20 cellular contexts compared by ENCODE assay signal in genomic region chr3:176633511-176633910, GRCh38.
A peak's percentile ranks its signal among the peaks of the same experiment; 100 is the strongest.
DNase-seq lines count a peak whose midpoint lies in the region; ATAC-seq and TF ChIP-seq lines count a peak whose summit lies in the region.
"Had no signal": no experiment of that assay in that cellular context is flagged by ENCODE, and none has a peak within 500 bp of the region (broad histone marks: within the 10 kb centered on the region; RNA-seq: fewer than 3 reads in every experiment).

No MANE protein-coding gene starts in this region.

- ATAC-seq in WTC11, result peak; percentile 100
- no peak for ATAC-seq in GM18517 (IDR thresholded peaks at IDR 0.05; ENCODE audit: unreplicated experiment)
- ATAC-seq: activated CD4-positive, CD25-positive, alpha-beta regulatory T cell treated with anti-CD3 and anti-CD28 coated beads, Interleukin-2, amount 50 U/mL, for 24 hours; activated naive CD8-positive, alpha-beta T cell treated with anti-CD3 and anti-CD28 coated beads, Interleukin-2, amount 50 U/mL, for 24 hours had no signal

- no peak overlapping the region for H3K4me3 ChIP-seq in Caco-2 (ENCODE audit: low read depth, low read length)
- H3K4me3 ChIP-seq: PC-9, SJSA1 had no signal

- H3K36me3 Mint-ChIP-seq in Caco-2 (ENCODE audit: insufficient read depth, unreplicated experiment), result no peaks in the 10 kb centered on the region
- H3K36me3 Mint-ChIP-seq in WTC11, result no peaks in the 10 kb centered on the region
- H3K36me3 Mint-ChIP-seq: naive B cell, type B pancreatic cell had no signal

- H3K4me3 Mint-ChIP-seq in Caco-2 (ENCODE audit: unreplicated experiment) (no peak overlapping the region), WTC11 (no peak overlapping the region)
- H3K4me3 Mint-ChIP-seq: activated naive CD8-positive, alpha-beta T cell treated with anti-CD3 and anti-CD28 coated beads, Interleukin-2, amount 50 U/mL, for 24 hours; naive B cell; stimulated activated naive CD8-positive, alpha-beta T cell treated with anti-CD3 and anti-CD28 coated beads, Interleukin-15, Interleukin-2, amounts not matched to agents 100 ng/mL and 50 ng/mL, for 24 hours; type B pancreatic cell had no signal

- no peaks in the 10 kb centered on the region for H3K36me3 ChIP-seq in Caco-2 (ENCODE audit: control insufficient read depth, insufficient read depth, low read length)
- H3K36me3 ChIP-seq: SJSA1 had no signal

- POLR2A ChIA-PET in Caco-2 (lab: Charles Lee), result no interaction called here
- POLR2A ChIA-PET in HEK293T (lab: Yijun Ruan, JAX), result no interaction called here
- POLR2A ChIA-PET in WTC11 (lab: Charles Lee), result no interaction called here

- H3K27me3 Mint-ChIP-seq in Caco-2 (ENCODE audit: insufficient read depth, unreplicated experiment) (no peaks in the 10 kb centered on the region), WTC11 (ENCODE audit: low read depth) (no peaks in the 10 kb centered on the region)
- H3K27me3 Mint-ChIP-seq: activated naive CD8-positive, alpha-beta T cell treated with anti-CD3 and anti-CD28 coated beads, Interleukin-2, amount 50 U/mL, for 24 hours; naive B cell; stimulated activated naive CD8-positive, alpha-beta T cell treated with anti-CD3 and anti-CD28 coated beads, Interleukin-15, Interleukin-2, amounts not matched to agents 100 ng/mL and 50 ng/mL, for 24 hours; type B pancreatic cell had no signal

- BruUV-seq in Caco-2 (replicated peaks; lab: Mats Ljungman, UMichigan), result no TSS peak

- no peaks in the 10 kb centered on the region for H3K27me3 ChIP-seq in Caco-2 (replicated peaks; ENCODE audit: control insufficient read depth, insufficient read depth, low read length)
- H3K27me3 ChIP-seq: SJSA1 had no signal

- no peaks in the 10 kb centered on the region for H3K4me1 ChIP-seq in Caco-2
- H3K4me1 ChIP-seq: parathyroid adenoma, SJSA1 had no signal

- H3K4me1 Mint-ChIP-seq in Caco-2 (ENCODE audit: low read depth, unreplicated experiment) (no peaks in the 10 kb centered on the region), WTC11 (peaks cover 7% of the 10 kb centered on the region)
- H3K4me1 Mint-ChIP-seq: activated naive CD8-positive, alpha-beta T cell treated with anti-CD3 and anti-CD28 coated beads, Interleukin-2, amount 50 U/mL, for 24 hours; naive B cell had no signal

- intact Hi-C loops in Caco-2 (cut with micrococcal nuclease; ENCODE audit: unreplicated experiment), result loop anchor here (1.0 kb wide), 1 partner anchor 306 kb away; no protein-coding TSS in a partner anchor

- H3K27ac Mint-ChIP-seq in Caco-2 (ENCODE audit: unreplicated experiment) (no peak overlapping the region), WTC11 (no peak overlapping the region)
- H3K27ac Mint-ChIP-seq: activated naive CD8-positive, alpha-beta T cell treated with anti-CD3 and anti-CD28 coated beads, Interleukin-2, amount 50 U/mL, for 24 hours; naive B cell; stimulated activated naive CD8-positive, alpha-beta T cell treated with anti-CD3 and anti-CD28 coated beads, Interleukin-15, Interleukin-2, amounts not matched to agents 100 ng/mL and 50 ng/mL, for 24 hours; type B pancreatic cell had no signal

- TF ChIP-seq CTCF in Caco-2 (IDR thresholded peaks at IDR 0.05; ENCODE audit: insufficient read depth in 1 of 2, low read depth in 1 of 2, low read length in 1 of 2, severe bottlenecking in 1 of 2, unreplicated experiment in 1 of 2), result peak in 1 of 2 experiments; percentile 5
- TF ChIP-seq CTCF in WTC11 (IDR thresholded peaks at IDR 0.05), result no peak

- peak; percentile 12 to 42 for DNase-seq in Caco-2
- peak; percentile 11 for DNase-seq in HEK293T (ENCODE audit: extremely low spot score)
- peak; percentile 45 for DNase-seq in WTC11 (ENCODE audit: low spot score)
- peak; percentile 6 for DNase-seq in medulla oblongata (ENCODE audit: extremely low spot score)
- DNase-seq in activated CD4-positive, alpha-beta T cell treated with anti-CD3 and anti-CD28 coated beads for 48 hours, result no peak
- no peak for DNase-seq in AG08396 (ENCODE audit: low spot score)
- DNase-seq: activated CD8-positive, alpha-beta memory T cell treated with anti-CD3 and anti-CD28 coated beads for 24 hours; activated naive CD8-positive, alpha-beta T cell treated with anti-CD3 and anti-CD28 coated beads, Interleukin-2, amount 50 U/mL, for 24 hours; glutamatergic neuron; GOT3; naive B cell; NCI-H2029 treated with DMSO at 0.1 percent for 48 hours; PC-9; stimulated activated CD4-positive, alpha-beta T cell treated with anti-CD3 and anti-CD28 coated beads, Interleukin-2, amount 100 ng/mL, for 24 hours had no signal

- H3K9me3 Mint-ChIP-seq in Caco-2 (ENCODE audit: unreplicated experiment) (no peaks in the 10 kb centered on the region), WTC11 (peaks cover 4% of the 10 kb centered on the region)
- H3K9me3 Mint-ChIP-seq: activated naive CD8-positive, alpha-beta T cell treated with anti-CD3 and anti-CD28 coated beads, Interleukin-2, amount 50 U/mL, for 24 hours; stimulated activated naive CD8-positive, alpha-beta T cell treated with anti-CD3 and anti-CD28 coated beads, Interleukin-15, Interleukin-2, amounts not matched to agents 100 ng/mL and 50 ng/mL, for 24 hours; type B pancreatic cell had no signal

- no peaks in the 10 kb centered on the region for H3K9me3 ChIP-seq in Caco-2
- H3K9me3 ChIP-seq: SJSA1 had no signal

- CTCF ChIA-PET in Caco-2 (lab: Charles Lee), result no interaction called here
- CTCF ChIA-PET in HEK293T (lab: Yijun Ruan, JAX), result no interaction called here
- CTCF ChIA-PET in WTC11 (lab: Charles Lee), result interaction anchor here (1.2 kb wide), 1 partner anchor 30 kb away, joined by 7 read pairs; no protein-coding TSS in a partner anchor

TF ChIP-seq in HEK293T, 16 proteins besides CTCF, POLR2A, EP300 and RAD21:
- TF ChIP-seq SP1 (IDR thresholded peaks at IDR 0.05) (no peak), ZNF384 (IDR thresholded peaks at IDR 0.05) (no peak)

TF ChIP-seq in WTC11, 78 proteins besides CTCF, POLR2A, EP300 and RAD21:
- TF ChIP-seq JAZF1 (CRISPR knock-in tag; IDR thresholded peaks at IDR 0.05) (no peak), ZNF121 (CRISPR knock-in tag; IDR thresholded peaks at IDR 0.05) (no peak), EMX1 (CRISPR knock-in tag; IDR thresholded peaks at IDR 0.05) (no peak), USF2 (CRISPR knock-in tag; IDR thresholded peaks at IDR 0.05) (no peak), FOXP4 (CRISPR knock-in tag; IDR thresholded peaks at IDR 0.05) (no peak), ETV6 (CRISPR knock-in tag; IDR thresholded peaks at IDR 0.05) (no peak), E2F4 (CRISPR knock-in tag; IDR thresholded peaks at IDR 0.05; ENCODE audit: borderline replicate concordance, low read depth) (no peak), MXD4 (CRISPR knock-in tag; IDR thresholded peaks at IDR 0.05; ENCODE audit: borderline replicate concordance) (no peak), KAT7 (CRISPR knock-in tag; IDR thresholded peaks at IDR 0.05; ENCODE audit: borderline replicate concordance) (no peak), ZNF416 (CRISPR knock-in tag; IDR thresholded peaks at IDR 0.05) (no peak), ELF4 (CRISPR knock-in tag; IDR thresholded peaks at IDR 0.05; ENCODE audit: low read depth) (no peak), ZNF396 (CRISPR knock-in tag; IDR thresholded peaks at IDR 0.05; ENCODE audit: borderline replicate concordance) (no peak), SMAD3 (CRISPR knock-in tag; IDR thresholded peaks at IDR 0.05; ENCODE audit: borderline replicate concordance) (no peak), HMGA2 (CRISPR knock-in tag; IDR thresholded peaks at IDR 0.05) (no peak)
- TF ChIP-seq, protein P1, sequence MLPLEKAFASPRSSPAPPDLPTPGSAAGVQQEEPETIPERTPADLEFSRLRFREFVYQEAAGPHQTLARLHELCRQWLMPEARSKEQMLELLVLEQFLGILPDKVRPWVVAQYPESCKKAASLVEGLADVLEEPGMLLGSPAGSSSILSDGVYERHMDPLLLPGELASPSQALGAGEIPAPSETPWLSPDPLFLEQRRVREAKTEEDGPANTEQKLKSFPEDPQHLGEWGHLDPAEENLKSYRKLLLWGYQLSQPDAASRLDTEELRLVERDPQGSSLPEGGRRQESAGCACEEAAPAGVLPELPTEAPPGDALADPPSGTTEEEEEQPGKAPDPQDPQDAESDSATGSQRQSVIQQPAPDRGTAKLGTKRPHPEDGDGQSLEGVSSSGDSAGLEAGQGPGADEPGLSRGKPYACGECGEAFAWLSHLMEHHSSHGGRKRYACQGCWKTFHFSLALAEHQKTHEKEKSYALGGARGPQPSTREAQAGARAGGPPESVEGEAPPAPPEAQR (CRISPR knock-in tag; IDR thresholded peaks at IDR 0.05), result no peak
TF ChIP-seq in WTC11: peak in this region for 0.

Comparison
In these comparisons a context has a peak if more than half of its experiments do, and no peak if none do; other contexts are left out.
1. DNase-seq: peak in Caco-2 (2 of 2), HEK293T (single experiment), WTC11 (single experiment) and medulla oblongata (single experiment); none in activated CD4-positive, alpha-beta T cell treated with anti-CD3 and anti-CD28 coated beads for 48 hours (single experiment) and AG08396 (single experiment).